26 cellular contexts compared by ENCODE assay signal in the genomic region with DNA sequence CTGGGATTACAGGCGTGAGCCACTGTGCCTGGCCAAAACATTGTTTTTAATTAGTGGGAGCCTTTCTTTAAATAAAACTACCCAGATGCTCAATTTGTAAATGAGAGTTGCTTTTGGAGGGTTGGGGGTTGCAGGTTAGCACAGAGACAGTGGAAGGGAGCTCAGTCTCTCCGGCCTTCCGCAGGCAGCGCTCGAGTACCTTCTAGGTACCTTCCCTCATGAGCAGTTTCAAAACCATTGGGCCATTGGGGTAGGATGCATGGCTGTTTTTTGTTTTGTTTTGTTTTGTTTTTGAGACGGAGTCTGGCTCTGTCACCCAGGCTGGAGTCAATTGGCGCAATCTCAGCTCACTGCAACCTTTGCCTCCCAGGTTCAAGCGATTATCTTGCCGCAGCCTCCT.
"Had no signal": no experiment of that assay in that cellular context is flagged by ENCODE, and none has a peak within 500 bp of the region (broad histone marks: within the 10 kb centered on the region; RNA-seq: fewer than 3 reads in every experiment).

No MANE protein-coding gene starts in this region.

- H3K4me3 ChIP-seq: adrenal gland, body of pancreas, esophagus squamous epithelium, gastroesophageal sphincter, heart right ventricle had no signal

- H3K9me3 ChIP-seq: adrenal gland, body of pancreas, esophagus squamous epithelium, gastroesophageal sphincter, heart right ventricle had no signal

- H3K27ac Mint-ChIP-seq: activated CD4-positive, alpha-beta T cell treated with anti-CD3 and anti-CD28 coated beads for 36 hours; activated CD4-positive, alpha-beta T cell treated with anti-CD3 and anti-CD28 coated beads, Interleukin-2, amount 10 ng/mL, durations not matched to agents 7 days and 5 days; activated CD8-positive, alpha-beta T cell treated with anti-CD3 and anti-CD28 coated beads for 36 hours; activated naive CD4-positive, alpha-beta T cell treated with anti-CD3 and anti-CD28 coated beads for 36 hours; activated naive CD4-positive, alpha-beta T cell treated with anti-CD3 and anti-CD28 coated beads, Interleukin-2, amount 50 U/mL, for 24 hours; activated naive CD8-positive, alpha-beta T cell treated with anti-CD3 and anti-CD28 coated beads for 36 hours; activated naive CD8-positive, alpha-beta T cell treated with anti-CD3 and anti-CD28 coated beads, Interleukin-2, amount 50 U/mL, for 24 hours had no signal

- H3K9me3 Mint-ChIP-seq: activated CD4-positive, alpha-beta T cell treated with anti-CD3 and anti-CD28 coated beads, Interleukin-2, amount 10 ng/mL, durations not matched to agents 7 days and 5 days; activated CD8-positive, alpha-beta T cell treated with anti-CD3 and anti-CD28 coated beads for 36 hours; activated naive CD4-positive, alpha-beta T cell treated with anti-CD3 and anti-CD28 coated beads for 36 hours; activated naive CD4-positive, alpha-beta T cell treated with anti-CD3 and anti-CD28 coated beads, Interleukin-2, amount 50 U/mL, for 24 hours; activated naive CD8-positive, alpha-beta T cell treated with anti-CD3 and anti-CD28 coated beads for 36 hours; activated naive CD8-positive, alpha-beta T cell treated with anti-CD3 and anti-CD28 coated beads, Interleukin-2, amount 50 U/mL, for 24 hours; activated T-cell treated with anti-CD3 and anti-CD28 coated beads, Interleukin-2, amount 50 U/mL, for 4 hours; activated T-helper 17 cell treated with anti-CD3 and anti-CD28 coated beads, Interleukin-2, amount 50 U/mL, for 72 hours had no signal

- H3K4me1 ChIP-seq: adrenal gland, gastroesophageal sphincter had no signal

- H3K36me3 Mint-ChIP-seq: activated naive CD8-positive, alpha-beta T cell treated with anti-CD3 and anti-CD28 coated beads for 36 hours had no signal

- H3K27ac ChIP-seq: adrenal gland, body of pancreas, epithelial cell of prostate, esophagus squamous epithelium, gastroesophageal sphincter had no signal

- H3K4me3 Mint-ChIP-seq: activated CD4-positive, alpha-beta T cell treated with anti-CD3 and anti-CD28 coated beads for 36 hours; activated CD4-positive, alpha-beta T cell treated with anti-CD3 and anti-CD28 coated beads, Interleukin-2, amount 10 ng/mL, durations not matched to agents 7 days and 5 days; activated CD8-positive, alpha-beta T cell treated with anti-CD3 and anti-CD28 coated beads for 36 hours; activated naive CD4-positive, alpha-beta T cell treated with anti-CD3 and anti-CD28 coated beads for 36 hours; activated naive CD4-positive, alpha-beta T cell treated with anti-CD3 and anti-CD28 coated beads, Interleukin-2, amount 50 U/mL, for 24 hours; activated naive CD8-positive, alpha-beta T cell treated with anti-CD3 and anti-CD28 coated beads for 36 hours; activated naive CD8-positive, alpha-beta T cell treated with anti-CD3 and anti-CD28 coated beads, Interleukin-2, amount 50 U/mL, for 24 hours; activated T-cell treated with anti-CD3 and anti-CD28 coated beads, Interleukin-2, amount 50 U/mL, for 4 hours; activated T-helper 17 cell treated with anti-CD3 and anti-CD28 coated beads, Interleukin-2, amount 50 U/mL, for 72 hours had no signal

- DNase-seq: activated CD4-positive, alpha-beta T cell treated with anti-CD3 and anti-CD28 coated beads for 36 hours; activated CD4-positive, alpha-beta T cell treated with anti-CD3 and anti-CD28 coated beads, Interleukin-2, amount 10 ng/mL, durations not matched to agents 7 days and 5 days; activated CD4-positive, alpha-beta T cell treated with anti-CD3 and anti-CD28 coated beads, Interleukin-2, amount 50 U/mL, for 48 hours; activated CD4-positive, CD25-positive, alpha-beta regulatory T cell; activated CD4-positive, CD25-positive, alpha-beta regulatory T cell treated with anti-CD3 and anti-CD28 coated beads, Interleukin-2, amount 50 U/mL, for 72 hours; activated CD8-positive, alpha-beta memory T cell treated with anti-CD3 and anti-CD28 coated beads for 24 hours; activated CD8-positive, alpha-beta T cell treated with anti-CD3 and anti-CD28 coated beads for 36 hours; activated effector memory CD4-positive, alpha-beta T cell treated with Interleukin-2 at 50 U/mL for 16 hours; activated naive CD4-positive, alpha-beta T cell treated with anti-CD3 and anti-CD28 coated beads for 36 hours; activated naive CD8-positive, alpha-beta T cell treated with anti-CD3 and anti-CD28 coated beads for 36 hours; activated naive CD8-positive, alpha-beta T cell treated with anti-CD3 and anti-CD28 coated beads, Interleukin-2, amount 50 U/mL, for 24 hours; activated T-cell treated with anti-CD3 and anti-CD28 coated beads, Interleukin-2, amount 50 U/mL, for 4 hours; adrenal gland; amygdala; body of pancreas; caudate nucleus; cortex of kidney; effector CD8-positive, alpha-beta T cell; esophagus squamous epithelium; foreskin melanocyte; heart right ventricle; T-helper 2 cell had no signal

- H3K27me3 Mint-ChIP-seq: activated CD4-positive, alpha-beta T cell treated with anti-CD3 and anti-CD28 coated beads for 36 hours; activated CD4-positive, alpha-beta T cell treated with anti-CD3 and anti-CD28 coated beads, Interleukin-2, amount 10 ng/mL, durations not matched to agents 7 days and 5 days; activated CD8-positive, alpha-beta T cell treated with anti-CD3 and anti-CD28 coated beads for 36 hours; activated naive CD4-positive, alpha-beta T cell treated with anti-CD3 and anti-CD28 coated beads, Interleukin-2, amount 50 U/mL, for 24 hours; activated naive CD8-positive, alpha-beta T cell treated with anti-CD3 and anti-CD28 coated beads for 36 hours; activated naive CD8-positive, alpha-beta T cell treated with anti-CD3 and anti-CD28 coated beads, Interleukin-2, amount 50 U/mL, for 24 hours; activated T-helper 17 cell treated with anti-CD3 and anti-CD28 coated beads, Interleukin-2, amount 50 U/mL, for 72 hours had no signal

- H3K36me3 ChIP-seq: adrenal gland had no signal

- ATAC-seq: activated CD4-positive, alpha-beta T cell treated with anti-CD3 and anti-CD28 coated beads for 36 hours; activated CD8-positive, alpha-beta T cell treated with anti-CD3 and anti-CD28 coated beads for 36 hours; activated naive CD8-positive, alpha-beta T cell treated with anti-CD3 and anti-CD28 coated beads, Interleukin-2, amount 50 U/mL, for 24 hours; activated T-cell treated with anti-CD3 and anti-CD28 coated beads, Interleukin-2, amount 50 U/mL, for 4 hours; activated T-helper 17 cell treated with anti-CD3 and anti-CD28 coated beads, Interleukin-2, amount 50 U/mL, for 72 hours; body of pancreas; gastroesophageal sphincter; heart right ventricle had no signal

- H3K27me3 ChIP-seq: adrenal gland, body of pancreas, esophagus squamous epithelium, gastroesophageal sphincter, heart right ventricle had no signal
